ENCODE assay signal across 14 cellular contexts in genomic region chr3:119795849-119796248, GRCh38. TPM values are rescaled to one million over a fixed set of nuclear protein-coding genes. Genes with fewer than 3 reads are reported as not detected.
"Had no signal": no experiment of that assay in that cellular context is flagged by ENCODE, and none has a peak within 500 bp of the region (broad histone marks: within the 10 kb centered on the region; RNA-seq: fewer than 3 reads in every experiment).

No MANE protein-coding gene starts in this region.

- H3K4me3 Mint-ChIP-seq: activated CD4-positive, alpha-beta T cell treated with anti-CD3 and anti-CD28 coated beads, Interleukin-2, amount 10 ng/mL, durations not matched to agents 24 days and 14 days; activated T-helper 1 cell treated with anti-CD3 and anti-CD28 coated beads, Interleukin-12 subunit alpha, Interleukin-12 subunit beta, Interleukin-2, Interleukin-4 antibody, amounts not matched to agents 30 ng/mL and 10 ng/mL and 1 ng/mL, durations not matched to agents 14 hours and 24 hours and 36 hours; mesothelial cell of epicardium; naive thymus-derived CD8-positive, alpha-beta T cell; T-helper 1 cell treated with Interleukin-12 subunit alpha and Interleukin-12 subunit beta and Interleukin-4 antibody, amounts not matched to agents 30 μg/mL and 1 μg/mL, for 36 hours; WTC11 had no signal

- H3K4me1 ChIP-seq: ascending aorta, esophagus squamous epithelium, psoas muscle, stomach had no signal

- H3K9me3 Mint-ChIP-seq: activated CD4-positive, alpha-beta T cell treated with anti-CD3 and anti-CD28 coated beads, Interleukin-2, amount 10 ng/mL, durations not matched to agents 24 days and 14 days; activated T-helper 1 cell treated with anti-CD3 and anti-CD28 coated beads, Interleukin-12 subunit alpha, Interleukin-12 subunit beta, Interleukin-2, Interleukin-4 antibody, amounts not matched to agents 30 ng/mL and 10 ng/mL and 1 ng/mL, durations not matched to agents 14 hours and 24 hours and 36 hours; mesothelial cell of epicardium; naive thymus-derived CD8-positive, alpha-beta T cell; T-helper 1 cell treated with Interleukin-12 subunit alpha and Interleukin-12 subunit beta and Interleukin-4 antibody, amounts not matched to agents 30 μg/mL and 1 μg/mL, for 36 hours; WTC11 had no signal

- H3K36me3 ChIP-seq: ascending aorta, esophagus squamous epithelium, stomach had no signal

- H3K27me3 ChIP-seq: ascending aorta, stomach had no signal

- H3K36me3 Mint-ChIP-seq: mesothelial cell of epicardium; naive thymus-derived CD8-positive, alpha-beta T cell; WTC11 had no signal

- H3K4me1 Mint-ChIP-seq: activated CD4-positive, alpha-beta T cell treated with anti-CD3 and anti-CD28 coated beads, Interleukin-2, amount 10 ng/mL, durations not matched to agents 24 days and 14 days; naive thymus-derived CD8-positive, alpha-beta T cell had no signal

- DNase-seq: activated CD4-positive, alpha-beta T cell treated with anti-CD3 and anti-CD28 coated beads, Interleukin-2, amount 10 ng/mL, durations not matched to agents 24 days and 14 days; activated naive CD4-positive, alpha-beta T cell; esophagus squamous epithelium; naive thymus-derived CD8-positive, alpha-beta T cell; nucleus accumbens; psoas muscle; stimulated activated CD4-positive, alpha-beta T cell treated with anti-CD3 and anti-CD28 coated beads, Interleukin-15, amount 100 ng/mL, for 24 hours; stimulated activated CD4-positive, alpha-beta T cell treated with anti-CD3 and anti-CD28 coated beads, Interleukin-4, amount 100 ng/mL, for 24 hours; stomach had no signal

- H3K4me3 ChIP-seq: ascending aorta, esophagus squamous epithelium, psoas muscle, stomach had no signal

- H3K9me3 ChIP-seq: ascending aorta, esophagus squamous epithelium, psoas muscle, stomach had no signal

- H3K27ac ChIP-seq: ascending aorta, esophagus squamous epithelium, psoas muscle, stomach had no signal

- H3K27ac Mint-ChIP-seq: activated CD4-positive, alpha-beta T cell treated with anti-CD3 and anti-CD28 coated beads, Interleukin-2, amount 10 ng/mL, durations not matched to agents 24 days and 14 days; activated T-helper 1 cell treated with anti-CD3 and anti-CD28 coated beads, Interleukin-12 subunit alpha, Interleukin-12 subunit beta, Interleukin-2, Interleukin-4 antibody, amounts not matched to agents 30 ng/mL and 10 ng/mL and 1 ng/mL, durations not matched to agents 14 hours and 24 hours and 36 hours; mesothelial cell of epicardium; T-helper 1 cell treated with Interleukin-12 subunit alpha and Interleukin-12 subunit beta and Interleukin-4 antibody, amounts not matched to agents 30 μg/mL and 1 μg/mL, for 36 hours; WTC11 had no signal

- ATAC-seq: naive thymus-derived CD8-positive, alpha-beta T cell had no signal

RNA-seq across cellular contexts. Expression of gene NR1I2, which starts 13.9 kb away (rescaled TPM):
- total RNA-seq: ascending aorta, esophagus squamous epithelium, psoas muscle had no signal
